In genomic region chr9:19785230-19785629, GRCh38 we compare ENCODE assay signal across 1 cellular context.
TF ChIP-seq lines count a peak whose summit lies in the region.

No MANE protein-coding gene starts in this region.

TF ChIP-seq in WTC11, 78 proteins besides CTCF, POLR2A, EP300 and RAD21 (continued from another document):
- TF ChIP-seq ZNF512 (CRISPR knock-in tag; IDR thresholded peaks at IDR 0.05; ENCODE audit: borderline replicate concordance) (no peak), ATF3 (CRISPR knock-in tag; conservative IDR thresholded peaks at IDR 0.05) (no peak), ZNF232 (CRISPR knock-in tag; IDR thresholded peaks at IDR 0.05) (no peak)
